In genomic region chr18:80253236-80253635, GRCh38 we compare ENCODE assay signal across 16 cellular contexts. TPM values are rescaled to one million over a fixed set of nuclear protein-coding genes. Genes with fewer than 3 reads are reported as not detected.
"Had no signal": no experiment of that assay in that cellular context is flagged by ENCODE, and none has a peak within 500 bp of the region (broad histone marks: within the 10 kb centered on the region; RNA-seq: fewer than 3 reads in every experiment).

No MANE protein-coding gene starts in this region.

- H3K4me1 ChIP-seq: heart right ventricle, left lung, lower lobe of right lung, transverse colon had no signal

- H3K9me3 ChIP-seq: heart right ventricle, left lung, lower lobe of right lung, sigmoid colon, thoracic aorta, transverse colon had no signal

- H3K36me3 ChIP-seq: heart right ventricle, left lung, lower lobe of right lung, sigmoid colon, thoracic aorta, transverse colon had no signal

- H3K27me3 ChIP-seq: left lung, sigmoid colon had no signal

- FAIRE-seq: colon, frontal cortex, keratinocyte had no signal

- DNase-seq: cerebellar nuclear complex; heart right ventricle; left lung; lower lobe of right lung; mesenchymal stem cell; midbrain; sigmoid colon; stimulated activated naive B cell treated with anti-CD40 and anti-IgM and Interleukin-4, amounts not matched to agents 10 μg/mL and 1 μg/mL and 100 μg/mL, for 72 hours; transverse colon had no signal

- H3K27ac Mint-ChIP-seq: natural killer cell treated with Interleukin-12 subunit alpha and Interleukin-12 subunit beta and Interleukin-15 and Interleukin-18, amount 100 ng/mL, for 72 hours; stimulated activated naive B cell treated with anti-CD40 and anti-IgM and Interleukin-4, amounts not matched to agents 10 μg/mL and 1 μg/mL and 100 μg/mL, for 72 hours had no signal

- H3K36me3 Mint-ChIP-seq: natural killer cell treated with Interleukin-12 subunit alpha and Interleukin-12 subunit beta and Interleukin-15 and Interleukin-18, amount 100 ng/mL, for 72 hours; stimulated activated naive B cell treated with anti-CD40 and anti-IgM and Interleukin-4, amounts not matched to agents 10 μg/mL and 1 μg/mL and 100 μg/mL, for 72 hours had no signal

- H3K9me3 Mint-ChIP-seq: natural killer cell treated with Interleukin-12 subunit alpha and Interleukin-12 subunit beta and Interleukin-15 and Interleukin-18, amount 100 ng/mL, for 72 hours; stimulated activated naive CD8-positive, alpha-beta T cell treated with anti-CD3 and anti-CD28 coated beads, Interleukin-15, amount 100 ng/mL, for 72 hours had no signal

- H3K4me3 Mint-ChIP-seq: natural killer cell treated with Interleukin-12 subunit alpha and Interleukin-12 subunit beta and Interleukin-15 and Interleukin-18, amount 100 ng/mL, for 72 hours; stimulated activated naive B cell treated with anti-CD40 and anti-IgM and Interleukin-4, amounts not matched to agents 10 μg/mL and 1 μg/mL and 100 μg/mL, for 72 hours; stimulated activated naive CD8-positive, alpha-beta T cell treated with anti-CD3 and anti-CD28 coated beads, Interleukin-15, amount 100 ng/mL, for 72 hours had no signal

- H3K27ac ChIP-seq: heart right ventricle, left lung, lower lobe of right lung, sigmoid colon, thoracic aorta, transverse colon had no signal

- H3K4me1 Mint-ChIP-seq: stimulated activated naive B cell treated with anti-CD40 and anti-IgM and Interleukin-4, amounts not matched to agents 10 μg/mL and 1 μg/mL and 100 μg/mL, for 72 hours; stimulated activated naive CD8-positive, alpha-beta T cell treated with anti-CD3 and anti-CD28 coated beads, Interleukin-15, amount 100 ng/mL, for 72 hours had no signal

- H3K4me3 ChIP-seq: heart right ventricle, left lung, lower lobe of right lung, sigmoid colon, skin epidermis, thoracic aorta, transverse colon had no signal

RNA-seq across cellular contexts. Expression of gene PARD6G, which starts 5.9 kb away (rescaled TPM):
- total RNA-seq: natural killer cell treated with Interleukin-12 subunit alpha and Interleukin-12 subunit beta and Interleukin-15 and Interleukin-18, amount 100 ng/mL, for 72 hours had no signal
